Comparison of ENCODE assay signal across 29 cellular contexts in the genomic region with DNA sequence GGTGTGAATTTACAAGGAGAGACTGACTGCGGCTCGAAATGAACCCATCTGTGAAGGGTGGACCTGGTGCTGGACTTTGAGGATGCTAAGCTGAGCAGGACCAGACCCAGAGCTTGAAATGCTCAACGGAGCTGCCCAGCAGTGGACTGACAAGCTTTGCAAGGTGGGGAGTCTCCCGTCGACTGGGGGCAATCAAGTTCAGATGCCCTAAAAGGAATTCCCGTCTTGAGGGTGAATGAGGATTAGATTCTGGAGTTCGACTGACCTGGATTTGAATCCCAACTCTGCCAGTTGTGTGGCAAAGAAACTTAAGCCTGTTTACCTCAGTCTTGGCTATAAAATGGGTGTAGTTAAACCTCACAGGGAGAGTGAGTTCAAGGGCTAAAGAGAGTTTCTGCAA.
"Had no signal": no experiment of that assay in that cellular context is flagged by ENCODE, and none has a peak within 500 bp of the region (broad histone marks: within the 10 kb centered on the region; RNA-seq: fewer than 3 reads in every experiment).

No MANE protein-coding gene starts in this region.

- H3K9me3 Mint-ChIP-seq: dendritic cell treated with granulocyte-macrophage colony-stimulating factor and Interleukin-4, amounts not matched to agents 40 ng/mL and 50 ng/mL, for 4 days; effector memory CD8-positive, alpha-beta T cell had no signal

- H3K4me3 ChIP-seq: colonic mucosa, coronary artery, dorsolateral prefrontal cortex, esophagus muscularis mucosa, esophagus squamous epithelium, gastrocnemius medialis, gastroesophageal sphincter, heart left ventricle, heart right ventricle, hepatocyte had no signal

- H3K4me2 ChIP-seq: hepatocyte had no signal

- H3K79me2 ChIP-seq: hepatocyte had no signal

- H3K36me3 ChIP-seq: colonic mucosa, esophagus muscularis mucosa, esophagus squamous epithelium, gastrocnemius medialis, gastroesophageal sphincter, heart left ventricle, heart right ventricle had no signal

- H3K27ac ChIP-seq: colonic mucosa, coronary artery, dorsolateral prefrontal cortex, epithelial cell of prostate, esophagus muscularis mucosa, esophagus squamous epithelium, foreskin keratinocyte, gastrocnemius medialis, gastroesophageal sphincter, heart left ventricle, heart right ventricle, hepatocyte had no signal

- ATAC-seq: effector memory CD8-positive, alpha-beta T cell; esophagus mucosa; foreskin keratinocyte; gastrocnemius medialis; gastroesophageal sphincter; heart left ventricle; heart right ventricle had no signal

- DNase-seq: colonic mucosa; cortex of kidney; dermis blood vessel endothelial cell; dorsolateral prefrontal cortex; effector CD4-positive, alpha-beta T cell; effector CD8-positive, alpha-beta T cell; effector memory CD4-positive, alpha-beta T cell; effector memory CD8-positive, alpha-beta T cell; endodermal cell; erythroblast; esophagus squamous epithelium; foreskin fibroblast; foreskin keratinocyte; foreskin melanocyte; gastrocnemius medialis; glutamatergic neuron; head of caudate nucleus; heart left ventricle; heart right ventricle had no signal

- FAIRE-seq: endometrium, endothelial cell of umbilical vein, frontal cortex had no signal

- H3K27me3 ChIP-seq: colonic mucosa had no signal

- H2AFZ ChIP-seq: hepatocyte had no signal

- H3K4me1 ChIP-seq: colonic mucosa, esophagus muscularis mucosa, esophagus squamous epithelium, foreskin keratinocyte, gastrocnemius medialis, gastroesophageal sphincter, heart left ventricle, heart right ventricle had no signal

- H3K27ac Mint-ChIP-seq: dendritic cell treated with granulocyte-macrophage colony-stimulating factor and Interleukin-4, amounts not matched to agents 40 ng/mL and 50 ng/mL, for 4 days; effector memory CD8-positive, alpha-beta T cell; endodermal cell had no signal

- H3K9me3 ChIP-seq: colonic mucosa, esophagus muscularis mucosa, esophagus squamous epithelium, gastrocnemius medialis, gastroesophageal sphincter, heart right ventricle had no signal

- H3K4me3 Mint-ChIP-seq: dendritic cell treated with granulocyte-macrophage colony-stimulating factor and Interleukin-4, amounts not matched to agents 40 ng/mL and 50 ng/mL, for 4 days; effector memory CD8-positive, alpha-beta T cell; endodermal cell had no signal
